In the genomic region with DNA sequence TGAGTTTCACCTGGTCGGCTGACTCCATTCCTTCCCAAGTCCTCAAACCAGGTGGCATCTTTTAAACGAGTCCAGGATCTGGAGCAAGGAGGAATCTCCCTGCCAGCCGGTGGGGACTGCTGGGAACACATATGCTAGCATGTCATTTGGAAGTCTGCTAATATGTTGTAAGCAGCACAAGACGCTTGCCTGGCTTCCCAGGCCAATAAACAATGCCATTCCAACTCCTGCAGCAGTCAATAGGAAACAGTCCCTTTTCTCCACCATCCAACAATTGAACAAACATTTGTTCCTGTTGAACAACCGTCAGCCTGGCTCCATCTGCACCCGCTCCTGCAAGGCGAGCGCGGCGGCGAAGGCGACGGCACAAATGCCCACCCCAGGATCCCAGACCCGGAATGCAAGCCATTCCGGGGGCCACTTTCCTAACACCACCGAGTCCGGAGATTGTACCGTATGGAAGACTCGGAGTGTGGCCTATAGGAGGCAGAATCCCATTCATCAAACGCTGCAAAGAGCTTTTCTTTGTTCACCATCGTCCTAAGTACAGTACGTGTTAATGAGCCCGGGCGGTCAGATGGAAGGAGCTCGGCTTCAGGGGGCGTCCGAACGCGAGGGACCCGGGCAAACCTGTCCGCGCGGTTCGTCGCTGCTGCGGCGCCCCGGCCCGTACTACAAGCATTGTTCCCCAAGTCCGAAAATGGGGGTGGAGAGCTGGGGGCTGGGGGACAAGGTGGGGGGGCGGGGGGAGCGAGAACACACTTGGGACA, we compare ENCODE assay signal across 8 cellular contexts. TPM values are rescaled to one million over a fixed set of nuclear protein-coding genes. Genes with fewer than 3 reads are reported as not detected.
A peak's percentile ranks its signal among the peaks of the same experiment; 100 is the strongest.
DNase-seq lines count a peak whose midpoint lies in the region; ATAC-seq, FAIRE-seq and TF ChIP-seq lines count a peak whose summit lies in the region.

No MANE protein-coding gene starts in this region.

- peak overlapping the region; percentile 83 for H3K27ac Mint-ChIP-seq in activated T-cell treated with anti-CD3 and anti-CD28 coated beads, Interleukin-2, amount 50 U/mL, for 24 hours
- H3K27ac Mint-ChIP-seq in stimulated activated naive CD8-positive, alpha-beta T cell treated with anti-CD3 and anti-CD28 coated beads, Interleukin-15, amount 100 ng/mL, for 72 hours: peak overlapping the region; percentile 62 to 98

- H3K27me3 Mint-ChIP-seq in activated T-cell treated with anti-CD3 and anti-CD28 coated beads, Interleukin-2, amount 50 U/mL, for 24 hours: no peaks in the 10 kb centered on the region
- peaks cover 23% of the 10 kb centered on the region for H3K27me3 Mint-ChIP-seq in stimulated activated naive CD8-positive, alpha-beta T cell treated with anti-CD3 and anti-CD28 coated beads, Interleukin-15, amount 100 ng/mL, for 72 hours

- no peaks in the 10 kb centered on the region for H3K9me3 ChIP-seq in K562 (replicated peaks; ENCODE audit: control insufficient read depth, insufficient read depth, low read depth, low read length)

- H3K36me3 ChIP-seq in K562 (ENCODE audit: control insufficient read depth, insufficient read depth, low read length): peaks cover 6% of the 10 kb centered on the region; the same call in 2 of the 3 replicates

- H3K4me3 Mint-ChIP-seq in activated T-cell treated with anti-CD3 and anti-CD28 coated beads, Interleukin-2, amount 50 U/mL, for 24 hours: peak overlapping the region; percentile 93
- peak overlapping the region; percentile 96 to 98 for H3K4me3 Mint-ChIP-seq in stimulated activated naive CD8-positive, alpha-beta T cell treated with anti-CD3 and anti-CD28 coated beads, Interleukin-15, amount 100 ng/mL, for 72 hours

- POLR2A ChIA-PET in K562 (lab: Yijun Ruan, JAX): interaction anchor here (0.6 to 1.4 kb wide), 5 partner anchors 35 to 1077 kb away, joined by 3 to 5 read pairs (median 3); no protein-coding TSS in a partner anchor

- 0 out of 4 replicates have a peak, but pooled peaks of 1 of the 2 experiments have one; percentile 3 for TF ChIP-seq RAD21 in K562 (CRISPR knock-in tag; conservative IDR thresholded peaks at IDR 0.05 in 1 of 2, IDR thresholded peaks at IDR 0.05 in 1 of 2)

- no peaks in the 10 kb centered on the region for H3K27me3 ChIP-seq in K562 (ENCODE audit: control insufficient read depth in 2 of 2, insufficient read depth in 2 of 2, low read length in 2 of 2)

- H3K4me3 ChIP-seq in K562: peak overlapping the region; percentile 54

- no TSS peak for BruUV-seq in K562 (replicated peaks; lab: Mats Ljungman, UMichigan)

- TF ChIP-seq CTCF in K562 (IDR thresholded peaks at IDR 0.05 in 2 of 3, conservative IDR thresholded peaks at IDR 0.05 in 1 of 3; ENCODE audit: insufficient read depth in 2 of 3, low read depth in 1 of 3, low read length in 3 of 3) (peak; percentile 30 to 40 (median 32); a peak in 2 of 6 replicates), GM20000 (IDR thresholded peaks at IDR 0.05; ENCODE audit: extremely low read depth, missing control alignments) (no peak)

- no peaks in the 10 kb centered on the region for H3K9me3 Mint-ChIP-seq in activated T-cell treated with anti-CD3 and anti-CD28 coated beads, Interleukin-2, amount 50 U/mL, for 24 hours
- no peaks in the 10 kb centered on the region for H3K9me3 Mint-ChIP-seq in stimulated activated naive CD8-positive, alpha-beta T cell treated with anti-CD3 and anti-CD28 coated beads, Interleukin-15, amount 100 ng/mL, for 72 hours

- FAIRE-seq in K562 (lab: Jason Lieb, UNC): peak; percentile 72

- peaks cover 59% of the 10 kb centered on the region for H3K79me2 ChIP-seq in K562 (ENCODE audit: control insufficient read depth, insufficient read depth, low read length)

- H2AFZ ChIP-seq in K562 (ENCODE audit: low read depth, low read length): no peak overlapping the region

- peaks cover 6% of the 10 kb centered on the region for H3K36me3 Mint-ChIP-seq in activated T-cell treated with anti-CD3 and anti-CD28 coated beads, Interleukin-2, amount 50 U/mL, for 24 hours (ENCODE audit: low read depth)

- whole genome bisulfite sequencing in K562 (ENCODE audit: insufficient coverage, low coverage, missing lambda C conversion rate): 12% methylated on average over 25 of the region's 42 CpGs

- peak overlapping the region; percentile 49 to 94 for H3K9ac ChIP-seq in K562 (ENCODE audit: insufficient read depth in 1 of 2, low read depth in 2 of 2, low read length in 2 of 2)

- peak overlapping the region; percentile 77 for H3K4me2 ChIP-seq in K562 (ENCODE audit: insufficient read depth, low read length)

- no peak for DNase-seq in activated T-cell treated with anti-CD3 and anti-CD28 coated beads, Interleukin-2, amount 50 U/mL, for 24 hours
- DNase-seq in activated T-cell treated with anti-CD3 and anti-CD28 coated beads for 4 hours (no peak), NCI-H2227 (lab: John Stamatoyannopoulos, UW; ENCODE audit: unreplicated experiment) (peak; percentile 41), K562 (ENCODE audit: extremely low read depth in 1 of 4, low spot score in 3 of 4) (peak; percentile 18 to 59 (median 34)), iris pigment epithelial cell (ENCODE audit: low read depth) (peak; percentile 49), GM20000 (ENCODE audit: low spot score) (no peak)
- no peak for DNase-seq in stimulated activated naive CD8-positive, alpha-beta T cell treated with anti-CD3 and anti-CD28 coated beads, Interleukin-15, amount 100 ng/mL, for 72 hours

- H4K20me1 ChIP-seq in K562 (replicated peaks; ENCODE audit: control insufficient read depth, insufficient read depth, low read length): peaks cover 7% of the 10 kb centered on the region; the same call in 1 of the 2 replicates

- peaks cover 29% of the 10 kb centered on the region in 2 experiments; a peak in 4 of 5 replicates for H3K4me1 ChIP-seq in K562 (replicated peaks in 1 of 2; ENCODE audit: control insufficient read depth in 2 of 2, insufficient read depth in 2 of 2, low read length in 2 of 2)

- in situ Hi-C loops in K562 (cut with MboI): loop anchor here (5.0 to 10.0 kb wide), 2 partner anchors 190 to 302 kb away; no protein-coding TSS in a partner anchor

- CTCF ChIA-PET in K562 (lab: Yijun Ruan, JAX; ENCODE audit: low intra/inter-chr PET ratio): interaction anchor here (1.0 to 2.5 kb wide), 2 partner anchors 85 to 202 kb away, joined by 12 to 15 read pairs; no protein-coding TSS in a partner anchor

- peaks cover 64% of the 10 kb centered on the region for H3K4me1 Mint-ChIP-seq in activated T-cell treated with anti-CD3 and anti-CD28 coated beads, Interleukin-2, amount 50 U/mL, for 24 hours (ENCODE audit: low read depth)
- peaks cover 56% of the 10 kb centered on the region for H3K4me1 Mint-ChIP-seq in stimulated activated naive CD8-positive, alpha-beta T cell treated with anti-CD3 and anti-CD28 coated beads, Interleukin-15, amount 100 ng/mL, for 72 hours

- ATAC-seq in K562 (peak; percentile 66), HG02610 (IDR thresholded peaks at IDR 0.05; ENCODE audit: unreplicated experiment) (no peak)
- ATAC-seq in stimulated activated naive CD8-positive, alpha-beta T cell treated with anti-CD3 and anti-CD28 coated beads, Interleukin-15, amount 100 ng/mL, for 72 hours: no peak

- TF ChIP-seq POLR2A in K562 (conservative IDR thresholded peaks at IDR 0.05): no peak

- no peak for TF ChIP-seq EP300 in K562 (IDR thresholded peaks at IDR 0.05; ENCODE audit: low read length)

- H3K27ac ChIP-seq in K562 (ENCODE audit: extremely low read depth, low read depth, low read length): peak overlapping the region; percentile 36; the same call in 1 of the 3 replicates

- intact Hi-C loops in K562 (cut with micrococcal nuclease): loop anchor here (5.0 to 10.0 kb wide), 3 partner anchors 70 to 95 kb away; no protein-coding TSS in a partner anchor

- no peaks in the 10 kb centered on the region for H3K9me1 ChIP-seq in K562 (ENCODE audit: control insufficient read depth, insufficient read depth, low read length)

RNA-seq across cellular contexts. Expression of a gene that starts 1.6 kb away (rescaled TPM):
- 11.6 and 20.0 TPM in 2 replicates for total RNA-seq in K562 (2011; cell fraction: chromatin; rRNA removed; ENCODE audit: low replicate concordance)
- total RNA-seq in K562 (2011; cell fraction: nucleolus; rRNA removed): 13.0 and 13.7 TPM in 2 replicates
- 8.9 and 12.2 TPM in 2 replicates for total RNA-seq in K562 (2011; cell fraction: nucleoplasm; rRNA removed)
- total RNA-seq in K562 (2014; rRNA removed) (11.9 and 17.2 TPM in 2 replicates), K562 (2014; rRNA removed; fragmentation: Illumina TruSeq; extraction: Trizol) (4.2 and 5.0 TPM in 2 replicates), K562 (2015; rRNA removed; fragmentation: Illumina TruSeq; extraction: Trizol) (10.6 and 10.8 TPM in 2 replicates), K562 (2021) (16.5 and 17.0 TPM in 2 replicates)
- polyA plus RNA-seq in K562 (2011; rRNA removed) (3.9 and 4.5 TPM in 2 replicates), K562 (2014; fragmentation: Illumina TruSeq; extraction: Trizol) (5.0 and 7.5 TPM in 2 replicates), K562 (2014; fragmentation: Nextera tagmentation; extraction: Ambion mirVana) (under 1 TPM; 0.03 to 0.08 TPM), K562 (2014; rRNA removed) (6.5 and 6.6 TPM in 2 replicates)
- polyA plus RNA-seq in K562 (2011; cell fraction: cytosol; rRNA removed): 5.1 and 9.0 TPM in 2 replicates
- polyA plus RNA-seq in K562 (2011; cell fraction: nucleus; rRNA removed): 5.9 and 8.3 TPM in 2 replicates
- polyA plus RNA-seq in K562 (2012): 7.8 and 8.4 TPM in 2 replicates
- polyA minus RNA-seq in K562 (2011; rRNA and poly(A)+ RNA removed): 6.9 and 7.9 TPM in 2 replicates
- polyA minus RNA-seq in K562 (2011; cell fraction: cytosol; rRNA and poly(A)+ RNA removed): 10.2 and 11.9 TPM in 2 replicates
- polyA minus RNA-seq in K562 (2011; cell fraction: nucleus; rRNA and poly(A)+ RNA removed): 5.5 and 9.6 TPM in 2 replicates

RNA-seq across cellular contexts. Expression of a gene that starts 49.1 kb away (rescaled TPM):
- 36.0 and 96.0 TPM in 2 replicates for total RNA-seq in K562 (2011; cell fraction: chromatin; rRNA removed; ENCODE audit: low replicate concordance)
- total RNA-seq in K562 (2011; cell fraction: nucleolus; rRNA removed): 25.0 and 28.3 TPM in 2 replicates
- 55.4 and 95.7 TPM in 2 replicates for total RNA-seq in K562 (2011; cell fraction: nucleoplasm; rRNA removed)
- total RNA-seq in K562 (2014; rRNA removed): 23.7 and 24.3 TPM in 2 replicates
- 34.3 and 37.9 TPM in 2 replicates for total RNA-seq in K562 (2014; rRNA removed; fragmentation: Illumina TruSeq; extraction: Trizol)
- 25.2 and 26.9 TPM in 2 replicates for total RNA-seq in K562 (2015; rRNA removed; fragmentation: Illumina TruSeq; extraction: Trizol)
- 20.4 and 21.3 TPM in 2 replicates for total RNA-seq in K562 (2021)
- 26.5 and 31.2 TPM in 2 replicates for polyA plus RNA-seq in K562 (2011; rRNA removed)
- 9.1 and 14.0 TPM in 2 replicates for polyA plus RNA-seq in K562 (2011; cell fraction: cytosol; rRNA removed)
- 14.5 and 23.4 TPM in 2 replicates for polyA plus RNA-seq in K562 (2011; cell fraction: nucleus; rRNA removed)
- 18.6 and 19.5 TPM in 2 replicates for polyA plus RNA-seq in K562 (2012)
- 22.2 and 22.3 TPM in 2 replicates for polyA plus RNA-seq in K562 (2014; fragmentation: Illumina TruSeq; extraction: Trizol)
- polyA plus RNA-seq in K562 (2014; fragmentation: Nextera tagmentation; extraction: Ambion mirVana): 1 to 10 TPM; 9.3 to 9.8 TPM
- 22.1 and 28.9 TPM in 2 replicates for polyA plus RNA-seq in K562 (2014; rRNA removed)
- 20.2 and 20.3 TPM in 2 replicates for polyA minus RNA-seq in K562 (2011; rRNA and poly(A)+ RNA removed)
- 6.8 and 7.4 TPM in 2 replicates for polyA minus RNA-seq in K562 (2011; cell fraction: cytosol; rRNA and poly(A)+ RNA removed)
- 14.9 and 23.3 TPM in 2 replicates for polyA minus RNA-seq in K562 (2011; cell fraction: nucleus; rRNA and poly(A)+ RNA removed)

RNA-seq across cellular contexts. Expression of a gene that starts 59.0 kb away (rescaled TPM):
- 3.5 and 11.3 TPM in 2 replicates for total RNA-seq in K562 (2011; cell fraction: chromatin; rRNA removed; ENCODE audit: low replicate concordance)
- 2.7 and 4.2 TPM in 2 replicates for total RNA-seq in K562 (2011; cell fraction: nucleolus; rRNA removed)
- total RNA-seq in K562 (2011; cell fraction: nucleoplasm; rRNA removed): 4.3 and 6.1 TPM in 2 replicates
- total RNA-seq in K562 (2014; rRNA removed) (6.0 and 7.9 TPM in 2 replicates), K562 (2014; rRNA removed; fragmentation: Illumina TruSeq; extraction: Trizol) (14.6 and 15.3 TPM in 2 replicates), K562 (2015; rRNA removed; fragmentation: Illumina TruSeq; extraction: Trizol) (13.7 and 14.9 TPM in 2 replicates), K562 (2021) (10.0 and 10.4 TPM in 2 replicates)
- polyA plus RNA-seq in K562 (2011; rRNA removed) (11.2 and 12.7 TPM in 2 replicates), K562 (2014; fragmentation: Illumina TruSeq; extraction: Trizol) (13.8 and 16.5 TPM in 2 replicates), K562 (2014; fragmentation: Nextera tagmentation; extraction: Ambion mirVana) (10 to 100 TPM in 1 of 2 experiments, 1 to 10 TPM in 1; 7.8 to 12.0 TPM), K562 (2014; rRNA removed) (9.5 and 10.6 TPM in 2 replicates)
- polyA plus RNA-seq in K562 (2011; cell fraction: cytosol; rRNA removed): 3.7 and 6.2 TPM in 2 replicates
- polyA plus RNA-seq in K562 (2011; cell fraction: nucleus; rRNA removed): 4.8 and 7.4 TPM in 2 replicates
- polyA plus RNA-seq in K562 (2012): 8.1 and 9.2 TPM in 2 replicates
- polyA minus RNA-seq in K562 (2011; rRNA and poly(A)+ RNA removed): 14.5 and 14.7 TPM in 2 replicates
- polyA minus RNA-seq in K562 (2011; cell fraction: cytosol; rRNA and poly(A)+ RNA removed): 4.4 and 5.4 TPM in 2 replicates
- polyA minus RNA-seq in K562 (2011; cell fraction: nucleus; rRNA and poly(A)+ RNA removed): 2.6 and 5.4 TPM in 2 replicates

Comparison
In these comparisons a context has a peak if more than half of its experiments do, and no peak if none do; other contexts are left out.
1. DNase-seq: peak in NCI-H2227 (single experiment), K562 (4 of 4) and iris pigment epithelial cell (single experiment); none in activated T-cell treated with anti-CD3 and anti-CD28 coated beads, Interleukin-2, amount 50 U/mL, for 24 hours (single experiment), activated T-cell treated with anti-CD3 and anti-CD28 coated beads for 4 hours (single experiment), stimulated activated naive CD8-positive, alpha-beta T cell treated with anti-CD3 and anti-CD28 coated beads, Interleukin-15, amount 100 ng/mL, for 72 hours (0 of 2) and GM20000 (single experiment).